26 cellular contexts compared by ENCODE assay signal in the genomic region with DNA sequence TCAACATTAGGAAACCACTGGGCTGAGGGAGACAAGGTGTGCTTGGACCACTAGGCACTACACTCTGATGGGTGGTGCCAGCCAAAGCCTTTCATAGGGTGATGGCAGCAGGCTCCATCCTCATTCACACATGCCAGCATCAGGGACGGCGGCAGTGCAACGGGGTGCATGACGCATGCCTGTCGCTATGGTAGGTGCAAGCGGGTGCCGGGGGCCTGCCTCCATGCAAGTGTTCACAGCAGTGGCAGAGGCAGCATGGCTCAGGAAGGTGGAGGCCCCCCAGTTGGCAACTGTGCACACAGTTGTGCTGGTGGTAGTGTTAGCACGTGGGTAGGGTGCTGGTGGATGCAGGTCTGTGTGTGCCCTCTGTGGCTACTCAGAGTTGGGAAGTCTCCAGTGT.
"Had no signal": no experiment of that assay in that cellular context is flagged by ENCODE, and none has a peak within 500 bp of the region (broad histone marks: within the 10 kb centered on the region; RNA-seq: fewer than 3 reads in every experiment).

No MANE protein-coding gene starts in this region.

- DNase-seq: activated B cell treated with CpG ODN at 0.5 μM for 24 hours; activated CD4-positive, alpha-beta T cell treated with anti-CD3 and anti-CD28 coated beads for 48 hours; activated CD4-positive, alpha-beta T cell treated with anti-CD3 and anti-CD28 coated beads, Interleukin-2, amount 50 U/mL, for 1 hour; activated CD4-positive, alpha-beta T cell treated with anti-CD3 and anti-CD28 coated beads, Interleukin-2, amount 50 U/mL, for 48 hours; activated CD8-positive, alpha-beta memory T cell treated with anti-CD3 and anti-CD28 coated beads for 24 hours; activated CD8-positive, alpha-beta T cell treated with anti-CD3 and anti-CD28 coated beads for 36 hours; activated effector memory CD4-positive, alpha-beta T cell treated with Interleukin-2 at 50 U/mL for 16 hours; activated gamma-delta T cell treated with Interleukin-2 at 50 U/mL for 16 hours; activated naive CD4-positive, alpha-beta T cell treated with anti-CD3 and anti-CD28 coated beads, Interleukin-2, amount 50 U/mL, for 16 hours; activated naive CD4-positive, alpha-beta T cell treated with Interleukin-2 at 50 U/mL for 16 hours; activated T-cell treated with anti-CD3 and anti-CD28 coated beads, Interleukin-2, amount 50 U/mL, for 4 hours; amniotic stem cell; anterior cingulate cortex; brain microvascular endothelial cell; dorsolateral prefrontal cortex; effector memory CD4-positive, alpha-beta T cell; endodermal cell; foreskin fibroblast; T-helper 1 cell; T-helper 17 cell; T1000; WERI-Rb-1 had no signal

- ATAC-seq: activated CD4-positive, CD25-positive, alpha-beta regulatory T cell treated with anti-CD3 and anti-CD28 coated beads, Interleukin-2, amount 50 U/mL, for 24 hours; activated CD8-positive, alpha-beta T cell treated with anti-CD3 and anti-CD28 coated beads for 36 hours; activated T-cell treated with anti-CD3 and anti-CD28 coated beads, Interleukin-2, amount 50 U/mL, for 4 hours; activated T-helper 17 cell treated with anti-CD3 and anti-CD28 coated beads, Interleukin-2, amount 50 U/mL, for 72 hours; esophagus mucosa; T-helper 17 cell had no signal

- H3K27me3 ChIP-seq: brain microvascular endothelial cell, dorsolateral prefrontal cortex had no signal

- H3K27ac ChIP-seq: brain microvascular endothelial cell, coronary artery, dorsolateral prefrontal cortex, WERI-Rb-1 had no signal

- H3K36me3 ChIP-seq: brain microvascular endothelial cell, WERI-Rb-1 had no signal

- H3K4me3 ChIP-seq: coronary artery, dorsolateral prefrontal cortex had no signal
